1 cellular context compared by ENCODE assay signal in genomic region chr16:85152414-85153030, GRCh38.
TF ChIP-seq lines count a peak whose summit lies in the region.

No MANE protein-coding gene starts in this region.

TF ChIP-seq in H1, 55 proteins besides CTCF, POLR2A, EP300 and RAD21:
- TF ChIP-seq TEAD4 (IDR thresholded peaks at IDR 0.05; ENCODE audit: low read depth, low read length) (no peak), POLR2AphosphoS5 (IDR thresholded peaks at IDR 0.05; ENCODE audit: low read depth, low read length) (no peak), MAX (IDR thresholded peaks at IDR 0.05) (no peak), CBX5 (IDR thresholded peaks at IDR 0.05; ENCODE audit: low read depth, low read length) (no peak), HDAC6 (IDR thresholded peaks at IDR 0.05; ENCODE audit: low read depth, low read length) (no peak), SIRT6 (IDR thresholded peaks at IDR 0.05; ENCODE audit: low read length) (no peak), ZNF274 (IDR thresholded peaks at IDR 0.05; ENCODE audit: borderline replicate concordance, extremely low read depth, low read length) (no peak), KDM5A (IDR thresholded peaks at IDR 0.05; ENCODE audit: low read length) (no peak), POU5F1 (IDR thresholded peaks at IDR 0.05; ENCODE audit: low read depth, low read length) (no peak)
